In the genomic region with DNA sequence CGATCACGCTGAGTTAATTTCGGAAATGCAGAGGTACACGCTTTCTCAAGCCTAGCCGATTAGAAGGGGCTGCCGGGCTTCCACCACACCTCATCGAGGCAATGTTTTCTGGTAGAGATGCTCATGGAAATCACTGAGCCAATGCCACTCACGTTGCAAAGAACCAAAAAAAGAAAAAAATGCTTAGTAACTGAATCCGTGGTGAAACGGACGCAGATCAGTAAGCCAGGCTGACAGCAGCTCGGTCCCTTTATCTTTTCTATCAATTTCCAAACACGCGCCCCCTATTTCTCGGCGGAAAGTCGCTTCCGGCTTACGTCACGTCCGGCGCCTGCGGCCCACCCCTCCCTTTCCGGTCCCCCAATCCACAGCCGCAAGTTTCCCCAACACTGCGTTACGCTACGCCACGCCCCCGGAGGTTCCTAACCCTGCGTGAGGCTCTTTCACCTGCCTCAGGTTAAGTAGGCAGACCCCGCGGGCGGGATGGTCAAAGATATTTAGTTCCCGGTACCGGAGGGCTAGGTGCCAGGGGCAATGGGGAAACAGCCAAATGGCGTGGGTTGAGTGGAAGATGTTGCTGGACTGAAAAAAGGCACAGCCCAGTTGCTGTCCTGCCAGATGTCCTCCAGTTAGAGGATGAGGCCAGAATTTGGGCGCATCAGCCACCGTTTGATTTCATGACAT, we compare ENCODE assay signal across 1 cellular context.
TF ChIP-seq lines count a peak whose summit lies in the region.

A gene with protein sequence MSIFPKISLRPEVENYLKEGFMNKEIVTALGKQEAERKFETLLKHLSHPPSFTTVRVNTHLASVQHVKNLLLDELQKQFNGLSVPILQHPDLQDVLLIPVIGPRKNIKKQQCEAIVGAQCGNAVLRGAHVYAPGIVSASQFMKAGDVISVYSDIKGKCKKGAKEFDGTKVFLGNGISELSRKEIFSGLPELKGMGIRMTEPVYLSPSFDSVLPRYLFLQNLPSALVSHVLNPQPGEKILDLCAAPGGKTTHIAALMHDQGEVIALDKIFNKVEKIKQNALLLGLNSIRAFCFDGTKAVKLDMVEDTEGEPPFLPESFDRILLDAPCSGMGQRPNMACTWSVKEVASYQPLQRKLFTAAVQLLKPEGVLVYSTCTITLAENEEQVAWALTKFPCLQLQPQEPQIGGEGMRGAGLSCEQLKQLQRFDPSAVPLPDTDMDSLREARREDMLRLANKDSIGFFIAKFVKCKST (minus strand): TSS at position 264 of the 684 bp plus-strand sequence. CDS start 384 bp downstream, outside the sequence.

TF ChIP-seq in HepG2, 621 proteins besides CTCF, POLR2A, EP300 and RAD21 (continued from another document):
- TF ChIP-seq, protein P1, sequence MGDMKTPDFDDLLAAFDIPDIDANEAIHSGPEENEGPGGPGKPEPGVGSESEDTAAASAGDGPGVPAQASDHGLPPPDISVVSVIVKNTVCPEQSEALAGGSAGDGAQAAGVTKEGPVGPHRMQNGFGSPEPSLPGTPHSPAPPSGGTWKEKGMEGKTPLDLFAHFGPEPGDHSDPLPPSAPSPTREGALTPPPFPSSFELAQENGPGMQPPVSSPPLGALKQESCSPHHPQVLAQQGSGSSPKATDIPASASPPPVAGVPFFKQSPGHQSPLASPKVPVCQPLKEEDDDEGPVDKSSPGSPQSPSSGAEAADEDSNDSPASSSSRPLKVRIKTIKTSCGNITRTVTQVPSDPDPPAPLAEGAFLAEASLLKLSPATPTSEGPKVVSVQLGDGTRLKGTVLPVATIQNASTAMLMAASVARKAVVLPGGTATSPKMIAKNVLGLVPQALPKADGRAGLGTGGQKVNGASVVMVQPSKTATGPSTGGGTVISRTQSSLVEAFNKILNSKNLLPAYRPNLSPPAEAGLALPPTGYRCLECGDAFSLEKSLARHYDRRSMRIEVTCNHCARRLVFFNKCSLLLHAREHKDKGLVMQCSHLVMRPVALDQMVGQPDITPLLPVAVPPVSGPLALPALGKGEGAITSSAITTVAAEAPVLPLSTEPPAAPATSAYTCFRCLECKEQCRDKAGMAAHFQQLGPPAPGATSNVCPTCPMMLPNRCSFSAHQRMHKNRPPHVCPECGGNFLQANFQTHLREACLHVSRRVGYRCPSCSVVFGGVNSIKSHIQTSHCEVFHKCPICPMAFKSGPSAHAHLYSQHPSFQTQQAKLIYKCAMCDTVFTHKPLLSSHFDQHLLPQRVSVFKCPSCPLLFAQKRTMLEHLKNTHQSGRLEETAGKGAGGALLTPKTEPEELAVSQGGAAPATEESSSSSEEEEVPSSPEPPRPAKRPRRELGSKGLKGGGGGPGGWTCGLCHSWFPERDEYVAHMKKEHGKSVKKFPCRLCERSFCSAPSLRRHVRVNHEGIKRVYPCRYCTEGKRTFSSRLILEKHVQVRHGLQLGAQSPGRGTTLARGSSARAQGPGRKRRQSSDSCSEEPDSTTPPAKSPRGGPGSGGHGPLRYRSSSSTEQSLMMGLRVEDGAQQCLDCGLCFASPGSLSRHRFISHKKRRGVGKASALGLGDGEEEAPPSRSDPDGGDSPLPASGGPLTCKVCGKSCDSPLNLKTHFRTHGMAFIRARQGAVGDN (CRISPR knock-in tag; IDR thresholded peaks at IDR 0.05), result peak; percentile 90
- no peak for TF ChIP-seq FIP1L1 (IDR thresholded peaks at IDR 0.05; ENCODE audit: borderline replicate concordance, insufficient read depth, low read depth, low read length)
- peak; percentile 49; the same call in 1 of the 2 replicates for TF ChIP-seq ATF7-NPFF (CRISPR knock-in tag; IDR thresholded peaks at IDR 0.05; ENCODE audit: low read depth)
- TF ChIP-seq, protein P2, sequence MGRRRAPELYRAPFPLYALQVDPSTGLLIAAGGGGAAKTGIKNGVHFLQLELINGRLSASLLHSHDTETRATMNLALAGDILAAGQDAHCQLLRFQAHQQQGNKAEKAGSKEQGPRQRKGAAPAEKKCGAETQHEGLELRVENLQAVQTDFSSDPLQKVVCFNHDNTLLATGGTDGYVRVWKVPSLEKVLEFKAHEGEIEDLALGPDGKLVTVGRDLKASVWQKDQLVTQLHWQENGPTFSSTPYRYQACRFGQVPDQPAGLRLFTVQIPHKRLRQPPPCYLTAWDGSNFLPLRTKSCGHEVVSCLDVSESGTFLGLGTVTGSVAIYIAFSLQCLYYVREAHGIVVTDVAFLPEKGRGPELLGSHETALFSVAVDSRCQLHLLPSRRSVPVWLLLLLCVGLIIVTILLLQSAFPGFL (CRISPR knock-in tag; IDR thresholded peaks at IDR 0.05), result no peak
- TF ChIP-seq ZNF260 (CRISPR knock-in tag; IDR thresholded peaks at IDR 0.05; ENCODE audit: borderline replicate concordance, low read depth), result no peak
- TF ChIP-seq, protein P3, sequence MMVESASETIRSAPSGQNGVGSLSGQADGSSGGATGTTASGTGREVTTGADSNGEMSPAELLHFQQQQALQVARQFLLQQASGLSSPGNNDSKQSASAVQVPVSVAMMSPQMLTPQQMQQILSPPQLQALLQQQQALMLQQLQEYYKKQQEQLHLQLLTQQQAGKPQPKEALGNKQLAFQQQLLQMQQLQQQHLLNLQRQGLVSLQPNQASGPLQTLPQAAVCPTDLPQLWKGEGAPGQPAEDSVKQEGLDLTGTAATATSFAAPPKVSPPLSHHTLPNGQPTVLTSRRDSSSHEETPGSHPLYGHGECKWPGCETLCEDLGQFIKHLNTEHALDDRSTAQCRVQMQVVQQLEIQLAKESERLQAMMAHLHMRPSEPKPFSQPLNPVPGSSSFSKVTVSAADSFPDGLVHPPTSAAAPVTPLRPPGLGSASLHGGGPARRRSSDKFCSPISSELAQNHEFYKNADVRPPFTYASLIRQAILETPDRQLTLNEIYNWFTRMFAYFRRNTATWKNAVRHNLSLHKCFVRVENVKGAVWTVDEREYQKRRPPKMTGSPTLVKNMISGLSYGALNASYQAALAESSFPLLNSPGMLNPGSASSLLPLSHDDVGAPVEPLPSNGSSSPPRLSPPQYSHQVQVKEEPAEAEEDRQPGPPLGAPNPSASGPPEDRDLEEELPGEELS (CRISPR knock-in tag; IDR thresholded peaks at IDR 0.05), result peak; percentile 47; the same call in 1 of the 2 replicates
- TF ChIP-seq SKI (IDR thresholded peaks at IDR 0.05; ENCODE audit: partially characterized antibody), result no peak
- TF ChIP-seq, protein P4, sequence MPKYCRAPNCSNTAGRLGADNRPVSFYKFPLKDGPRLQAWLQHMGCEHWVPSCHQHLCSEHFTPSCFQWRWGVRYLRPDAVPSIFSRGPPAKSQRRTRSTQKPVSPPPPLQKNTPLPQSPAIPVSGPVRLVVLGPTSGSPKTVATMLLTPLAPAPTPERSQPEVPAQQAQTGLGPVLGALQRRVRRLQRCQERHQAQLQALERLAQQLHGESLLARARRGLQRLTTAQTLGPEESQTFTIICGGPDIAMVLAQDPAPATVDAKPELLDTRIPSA (CRISPR knock-in tag; IDR thresholded peaks at IDR 0.05; ENCODE audit: borderline replicate concordance), result 0 out of 2 replicates have a peak, but pooled peaks have one; percentile 37
- TF ChIP-seq, protein P5, sequence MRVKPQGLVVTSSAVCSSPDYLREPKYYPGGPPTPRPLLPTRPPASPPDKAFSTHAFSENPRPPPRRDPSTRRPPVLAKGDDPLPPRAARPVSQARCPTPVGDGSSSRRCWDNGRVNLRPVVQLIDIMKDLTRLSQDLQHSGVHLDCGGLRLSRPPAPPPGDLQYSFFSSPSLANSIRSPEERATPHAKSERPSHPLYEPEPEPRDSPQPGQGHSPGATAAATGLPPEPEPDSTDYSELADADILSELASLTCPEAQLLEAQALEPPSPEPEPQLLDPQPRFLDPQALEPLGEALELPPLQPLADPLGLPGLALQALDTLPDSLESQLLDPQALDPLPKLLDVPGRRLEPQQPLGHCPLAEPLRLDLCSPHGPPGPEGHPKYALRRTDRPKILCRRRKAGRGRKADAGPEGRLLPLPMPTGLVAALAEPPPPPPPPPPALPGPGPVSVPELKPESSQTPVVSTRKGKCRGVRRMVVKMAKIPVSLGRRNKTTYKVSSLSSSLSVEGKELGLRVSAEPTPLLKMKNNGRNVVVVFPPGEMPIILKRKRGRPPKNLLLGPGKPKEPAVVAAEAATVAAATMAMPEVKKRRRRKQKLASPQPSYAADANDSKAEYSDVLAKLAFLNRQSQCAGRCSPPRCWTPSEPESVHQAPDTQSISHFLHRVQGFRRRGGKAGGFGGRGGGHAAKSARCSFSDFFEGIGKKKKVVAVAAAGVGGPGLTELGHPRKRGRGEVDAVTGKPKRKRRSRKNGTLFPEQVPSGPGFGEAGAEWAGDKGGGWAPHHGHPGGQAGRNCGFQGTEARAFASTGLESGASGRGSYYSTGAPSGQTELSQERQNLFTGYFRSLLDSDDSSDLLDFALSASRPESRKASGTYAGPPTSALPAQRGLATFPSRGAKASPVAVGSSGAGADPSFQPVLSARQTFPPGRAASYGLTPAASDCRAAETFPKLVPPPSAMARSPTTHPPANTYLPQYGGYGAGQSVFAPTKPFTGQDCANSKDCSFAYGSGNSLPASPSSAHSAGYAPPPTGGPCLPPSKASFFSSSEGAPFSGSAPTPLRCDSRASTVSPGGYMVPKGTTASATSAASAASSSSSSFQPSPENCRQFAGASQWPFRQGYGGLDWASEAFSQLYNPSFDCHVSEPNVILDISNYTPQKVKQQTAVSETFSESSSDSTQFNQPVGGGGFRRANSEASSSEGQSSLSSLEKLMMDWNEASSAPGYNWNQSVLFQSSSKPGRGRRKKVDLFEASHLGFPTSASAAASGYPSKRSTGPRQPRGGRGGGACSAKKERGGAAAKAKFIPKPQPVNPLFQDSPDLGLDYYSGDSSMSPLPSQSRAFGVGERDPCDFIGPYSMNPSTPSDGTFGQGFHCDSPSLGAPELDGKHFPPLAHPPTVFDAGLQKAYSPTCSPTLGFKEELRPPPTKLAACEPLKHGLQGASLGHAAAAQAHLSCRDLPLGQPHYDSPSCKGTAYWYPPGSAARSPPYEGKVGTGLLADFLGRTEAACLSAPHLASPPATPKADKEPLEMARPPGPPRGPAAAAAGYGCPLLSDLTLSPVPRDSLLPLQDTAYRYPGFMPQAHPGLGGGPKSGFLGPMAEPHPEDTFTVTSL (CRISPR knock-in tag; IDR thresholded peaks at IDR 0.05; ENCODE audit: borderline replicate concordance), result 0 out of 2 replicates have a peak, but pooled peaks have one; percentile 17
- TF ChIP-seq, protein P6, sequence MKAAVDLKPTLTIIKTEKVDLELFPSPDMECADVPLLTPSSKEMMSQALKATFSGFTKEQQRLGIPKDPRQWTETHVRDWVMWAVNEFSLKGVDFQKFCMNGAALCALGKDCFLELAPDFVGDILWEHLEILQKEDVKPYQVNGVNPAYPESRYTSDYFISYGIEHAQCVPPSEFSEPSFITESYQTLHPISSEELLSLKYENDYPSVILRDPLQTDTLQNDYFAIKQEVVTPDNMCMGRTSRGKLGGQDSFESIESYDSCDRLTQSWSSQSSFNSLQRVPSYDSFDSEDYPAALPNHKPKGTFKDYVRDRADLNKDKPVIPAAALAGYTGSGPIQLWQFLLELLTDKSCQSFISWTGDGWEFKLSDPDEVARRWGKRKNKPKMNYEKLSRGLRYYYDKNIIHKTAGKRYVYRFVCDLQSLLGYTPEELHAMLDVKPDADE (CRISPR knock-in tag; IDR thresholded peaks at IDR 0.05), result no peak
- peak; percentile 79; the same call in 1 of the 2 replicates for TF ChIP-seq ZNF350 (CRISPR knock-in tag; IDR thresholded peaks at IDR 0.05; ENCODE audit: borderline replicate concordance, low read depth)
- TF ChIP-seq PCBP1 (IDR thresholded peaks at IDR 0.05; ENCODE audit: borderline replicate concordance, low read depth, low read length), result no peak
- TF ChIP-seq FOSL2 (CRISPR knock-in tag; IDR thresholded peaks at IDR 0.05), result peak; percentile 57
- peak; percentile 60; the same call in 1 of the 2 replicates for TF ChIP-seq ZNF878 (CRISPR knock-in tag; IDR thresholded peaks at IDR 0.05)
- TF ChIP-seq ZBTB38 (CRISPR knock-in tag; IDR thresholded peaks at IDR 0.05), result peak; percentile 61; the same call in 1 of the 2 replicates
- TF ChIP-seq, protein P7, sequence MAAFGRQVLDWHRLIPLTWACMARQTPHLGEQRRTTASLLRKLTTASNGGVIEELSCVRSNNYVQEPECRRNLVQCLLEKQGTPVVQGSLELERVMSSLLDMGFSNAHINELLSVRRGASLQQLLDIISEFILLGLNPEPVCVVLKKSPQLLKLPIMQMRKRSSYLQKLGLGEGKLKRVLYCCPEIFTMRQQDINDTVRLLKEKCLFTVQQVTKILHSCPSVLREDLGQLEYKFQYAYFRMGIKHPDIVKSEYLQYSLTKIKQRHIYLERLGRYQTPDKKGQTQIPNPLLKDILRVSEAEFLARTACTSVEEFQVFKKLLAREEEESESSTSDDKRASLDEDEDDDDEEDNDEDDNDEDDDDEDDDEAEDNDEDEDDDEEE (CRISPR knock-in tag; IDR thresholded peaks at IDR 0.05), result 0 out of 2 replicates have a peak, but pooled peaks have one; percentile 44
- no peak for TF ChIP-seq ATAD3A (CRISPR knock-in tag; IDR thresholded peaks at IDR 0.05)
- TF ChIP-seq, protein P8, sequence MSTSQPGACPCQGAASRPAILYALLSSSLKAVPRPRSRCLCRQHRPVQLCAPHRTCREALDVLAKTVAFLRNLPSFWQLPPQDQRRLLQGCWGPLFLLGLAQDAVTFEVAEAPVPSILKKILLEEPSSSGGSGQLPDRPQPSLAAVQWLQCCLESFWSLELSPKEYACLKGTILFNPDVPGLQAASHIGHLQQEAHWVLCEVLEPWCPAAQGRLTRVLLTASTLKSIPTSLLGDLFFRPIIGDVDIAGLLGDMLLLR (CRISPR knock-in tag; IDR thresholded peaks at IDR 0.05), result peak; percentile 52
- no peak for TF ChIP-seq ISL2 (CRISPR knock-in tag; IDR thresholded peaks at IDR 0.05)
- TF ChIP-seq, protein P9, sequence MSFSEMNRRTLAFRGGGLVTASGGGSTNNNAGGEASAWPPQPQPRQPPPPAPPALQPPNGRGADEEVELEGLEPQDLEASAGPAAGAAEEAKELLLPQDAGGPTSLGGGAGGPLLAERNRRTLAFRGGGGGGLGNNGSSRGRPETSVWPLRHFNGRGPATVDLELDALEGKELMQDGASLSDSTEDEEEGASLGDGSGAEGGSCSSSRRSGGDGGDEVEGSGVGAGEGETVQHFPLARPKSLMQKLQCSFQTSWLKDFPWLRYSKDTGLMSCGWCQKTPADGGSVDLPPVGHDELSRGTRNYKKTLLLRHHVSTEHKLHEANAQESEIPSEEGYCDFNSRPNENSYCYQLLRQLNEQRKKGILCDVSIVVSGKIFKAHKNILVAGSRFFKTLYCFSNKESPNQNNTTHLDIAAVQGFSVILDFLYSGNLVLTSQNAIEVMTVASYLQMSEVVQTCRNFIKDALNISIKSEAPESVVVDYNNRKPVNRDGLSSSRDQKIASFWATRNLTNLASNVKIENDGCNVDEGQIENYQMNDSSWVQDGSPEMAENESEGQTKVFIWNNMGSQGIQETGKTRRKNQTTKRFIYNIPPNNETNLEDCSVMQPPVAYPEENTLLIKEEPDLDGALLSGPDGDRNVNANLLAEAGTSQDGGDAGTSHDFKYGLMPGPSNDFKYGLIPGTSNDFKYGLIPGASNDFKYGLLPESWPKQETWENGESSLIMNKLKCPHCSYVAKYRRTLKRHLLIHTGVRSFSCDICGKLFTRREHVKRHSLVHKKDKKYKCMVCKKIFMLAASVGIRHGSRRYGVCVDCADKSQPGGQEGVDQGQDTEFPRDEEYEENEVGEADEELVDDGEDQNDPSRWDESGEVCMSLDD (CRISPR knock-in tag; IDR thresholded peaks at IDR 0.05; ENCODE audit: borderline replicate concordance), result peak; percentile 93
